8 cellular contexts compared by ENCODE assay signal in the genomic region with DNA sequence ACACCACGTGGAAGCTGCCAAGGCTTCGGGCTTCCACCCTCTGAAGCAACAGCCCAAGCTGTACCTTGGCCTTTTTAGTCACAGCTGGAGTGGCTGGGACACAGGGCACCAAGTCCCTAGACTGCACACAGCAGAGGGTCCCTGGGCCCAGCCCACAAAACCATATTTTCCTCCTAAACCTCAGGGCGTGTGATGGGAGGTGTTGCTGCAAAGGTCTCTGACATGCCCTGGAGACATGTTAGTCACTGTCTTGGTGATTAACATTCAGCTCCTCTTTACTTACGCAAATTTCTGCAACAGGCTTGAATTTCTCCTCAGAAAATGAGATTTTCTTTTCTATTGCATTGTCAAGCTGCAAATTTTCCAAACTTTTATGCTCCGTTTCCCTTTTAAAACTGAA.
DNase-seq lines count a peak whose midpoint lies in the region; ATAC-seq, FAIRE-seq and TF ChIP-seq lines count a peak whose summit lies in the region.
"Not testable (repeated sequence)": the region's sequence is repeated elsewhere in the genome, so short reads cannot be mapped to it uniquely, and the experiment has no call there.

No MANE protein-coding gene starts in this region.

- TF ChIP-seq POLR2A in spleen (IDR thresholded peaks at IDR 0.05) = not testable (repeated sequence)

- not testable (repeated sequence) for H3K27me3 ChIP-seq in HAP-1 (ENCODE audit: low read depth); RWPE2 (ENCODE audit: insufficient read depth, poor library complexity, severe bottlenecking); bronchial epithelial cell (ENCODE audit: control insufficient read depth, insufficient read depth, low read length); foreskin keratinocyte; mesendoderm (ENCODE audit: insufficient read depth, low read length, poor library complexity); spleen (replicated peaks in 1 of 7)

- not testable (repeated sequence) for TF ChIP-seq CTCF in RWPE2 (IDR thresholded peaks at IDR 0.05; ENCODE audit: poor library complexity, severe bottlenecking); bronchial epithelial cell (IDR thresholded peaks at IDR 0.05; ENCODE audit: insufficient read depth, low read length, severe bottlenecking); foreskin keratinocyte (conservative IDR thresholded peaks at IDR 0.05); spleen (IDR thresholded peaks at IDR 0.05 in 8 of 11, conservative IDR thresholded peaks at IDR 0.05 in 3 of 11)

- H3K9me3 ChIP-seq in HAP-1; RWPE2 (ENCODE audit: severe bottlenecking): not testable (repeated sequence)
- H3K9me3 ChIP-seq in spleen = peaks cover 0 to 14% (median 3%) of the 10 kb centered on the region in 8 donors

- H3K56ac ChIP-seq in mesendoderm (ENCODE audit: low read length) = not testable (repeated sequence)

- H3K4me1 ChIP-seq in HAP-1; RWPE2 (ENCODE audit: insufficient read depth, poor library complexity, severe bottlenecking); foreskin keratinocyte; mesendoderm (ENCODE audit: control insufficient read depth, low read depth, low read length); spleen: not testable (repeated sequence)

- intact Hi-C loops in spleen (cut with DNase I; ENCODE audit: low total_unique reads) = not testable (repeated sequence)

- H3K79me1 ChIP-seq in mesendoderm (ENCODE audit: low read length) = not testable (repeated sequence)

- H2BK120ac ChIP-seq in mesendoderm (ENCODE audit: low read depth, low read length) = not testable (repeated sequence)

- not testable (repeated sequence) for H3K4me2 ChIP-seq in mesendoderm (ENCODE audit: low read length)

- not testable (repeated sequence) for H2AK5ac ChIP-seq in mesendoderm (ENCODE audit: low read length)

- not testable (repeated sequence) for H3K79me2 ChIP-seq in mesendoderm (ENCODE audit: control insufficient read depth, insufficient read depth, low read length)

- H3K36me3 ChIP-seq in HAP-1 (replicated peaks); RWPE2 (ENCODE audit: low read depth); bronchial epithelial cell (ENCODE audit: control insufficient read depth, insufficient read depth, low read length); mesendoderm (ENCODE audit: control insufficient read depth, insufficient read depth, low read length); spleen: not testable (repeated sequence)

- H3K27ac ChIP-seq in RWPE2 (ENCODE audit: poor library complexity, severe bottlenecking); foreskin keratinocyte; mesendoderm (ENCODE audit: low read depth, low read length); spleen: not testable (repeated sequence)

- in situ Hi-C loops in HAP-1 (cut with MboI; ENCODE audit: low sequenced_read_pairs) = not testable (repeated sequence)

- H4K5ac ChIP-seq in mesendoderm (ENCODE audit: low read length) = not testable (repeated sequence)

- H4K8ac ChIP-seq in mesendoderm (ENCODE audit: low read depth, low read length) = not testable (repeated sequence)

- not testable (repeated sequence) for H3K18ac ChIP-seq in mesendoderm (ENCODE audit: low read length)

- ATAC-seq in RWPE2 (ENCODE audit: low read depth) (0 out of 3 replicates have a peak, but pooled peaks have one; percentile 36), foreskin keratinocyte (peak; percentile 67)

- H3K4ac ChIP-seq in mesendoderm (ENCODE audit: low read depth, low read length) = not testable (repeated sequence)

- FAIRE-seq in bronchial epithelial cell (lab: Jason Lieb, UNC) = not testable (repeated sequence)

- H3K4me3 ChIP-seq in HAP-1; RWPE2 (ENCODE audit: severe bottlenecking); bronchial epithelial cell (ENCODE audit: low read depth, low read length); mesendoderm (ENCODE audit: low read length); spleen: not testable (repeated sequence)

- not testable (repeated sequence) for H3K9ac ChIP-seq in mesendoderm (ENCODE audit: low read length)

- DNase-seq in EL (peak; percentile 14), ELR (ENCODE audit: low read depth) (peak; percentile 42), HAP-1 (ENCODE audit: low spot score in 2 of 2) (peak; percentile 18 to 20), bronchial epithelial cell (ENCODE audit: low read depth) (peak; percentile 3), foreskin keratinocyte (peak in 1 of 2 donors; percentile 28), mesendoderm (peak; percentile 19), spleen (peak; percentile 31)
- DNase-seq in RWPE2 (ENCODE audit: low spot score) = not testable (repeated sequence)

- H2BK5ac ChIP-seq in mesendoderm (ENCODE audit: low read length) = not testable (repeated sequence)

- H3K23ac ChIP-seq in mesendoderm (ENCODE audit: low read length) = not testable (repeated sequence)

- WGBS in mesendoderm (ENCODE audit: extremely low coverage, insufficient coverage, low lambda C conversion rate) = no CpG with 5 or more reads among the region's 5 CpGs
- WGBS in spleen, 5 donors = 71 to 84% (median 72%) methylated on average over 5 of the region's 5 CpGs

- not testable (repeated sequence) for H2BK15ac ChIP-seq in mesendoderm (replicated peaks; ENCODE audit: low read depth)
